ENCODE assay signal across 8 cellular contexts in the genomic region with DNA sequence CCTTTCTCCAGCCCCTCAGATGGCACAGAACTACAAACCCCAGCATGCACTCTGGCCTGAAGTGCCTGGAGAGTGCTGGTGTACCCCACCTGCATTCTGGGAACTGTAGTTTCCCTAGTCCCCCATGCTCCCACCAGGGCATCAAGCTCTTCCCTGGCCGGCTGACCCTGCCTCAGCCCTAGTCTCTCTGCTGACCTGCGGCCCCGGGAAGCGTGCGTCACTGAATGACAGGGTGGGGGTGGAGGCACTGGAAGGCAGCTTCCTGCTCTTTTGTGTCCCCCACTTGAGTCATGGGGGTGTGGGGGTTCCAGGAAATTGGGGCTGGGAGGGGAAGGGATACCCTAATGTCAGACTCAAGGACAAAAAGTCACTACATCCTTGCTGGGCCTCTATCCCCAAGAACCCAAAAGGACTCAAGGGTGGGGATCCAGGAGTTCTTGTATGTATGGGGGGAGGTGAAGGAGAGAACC. TPM values are rescaled to one million over a fixed set of nuclear protein-coding genes. Genes with fewer than 3 reads are reported as not detected.
DNase-seq lines count a peak whose midpoint lies in the region; ATAC-seq and TF ChIP-seq lines count a peak whose summit lies in the region.

No MANE protein-coding gene starts in this region.

- H3K36me3 Mint-ChIP-seq in activated naive CD4-positive, alpha-beta T cell treated with anti-CD3 and anti-CD28 coated beads, Interleukin-2, amount 10 ng/mL, durations not matched to agents 7 days and 5 days: peaks cover 18% of the 10 kb centered on the region
- H3K36me3 Mint-ChIP-seq in glutamatergic neuron (ENCODE audit: unreplicated experiment): peaks cover 20% of the 10 kb centered on the region

- ATAC-seq in HG03135 (IDR thresholded peaks at IDR 0.05; ENCODE audit: unreplicated experiment): no peak

- no peaks in the 10 kb centered on the region for H3K36me3 ChIP-seq in stomach

- peaks cover 26% of the 10 kb centered on the region for H3K9me3 Mint-ChIP-seq in activated naive CD4-positive, alpha-beta T cell treated with anti-CD3 and anti-CD28 coated beads, Interleukin-2, amount 10 ng/mL, durations not matched to agents 7 days and 5 days
- peaks cover 22% of the 10 kb centered on the region for H3K9me3 Mint-ChIP-seq in glutamatergic neuron (ENCODE audit: unreplicated experiment)

- H3K27ac Mint-ChIP-seq in activated naive CD4-positive, alpha-beta T cell treated with anti-CD3 and anti-CD28 coated beads, Interleukin-2, amount 10 ng/mL, durations not matched to agents 7 days and 5 days: no peak overlapping the region
- peak overlapping the region; percentile 68 for H3K27ac Mint-ChIP-seq in glutamatergic neuron (ENCODE audit: unreplicated experiment)

- H3K4me3 Mint-ChIP-seq in activated naive CD4-positive, alpha-beta T cell treated with anti-CD3 and anti-CD28 coated beads, Interleukin-2, amount 10 ng/mL, durations not matched to agents 7 days and 5 days: no peak overlapping the region
- H3K4me3 Mint-ChIP-seq in glutamatergic neuron (ENCODE audit: unreplicated experiment): no peak overlapping the region

- CTCF ChIA-PET in activated naive CD4-positive, alpha-beta T cell treated with anti-CD3 and anti-CD28 coated beads, Interleukin-2, amount 10 ng/mL, durations not matched to agents 7 days and 5 days (lab: Charles Lee): interaction anchor here (1.0 to 4.5 kb wide), 7 partner anchors 12 to 102 kb away, joined by 3 to 29 read pairs (median 4); no protein-coding TSS in a partner anchor

- H3K9me3 ChIP-seq in stomach: peaks cover 7 to 21% (median 14%) of the 10 kb centered on the region in 4 donors

- no peak for TF ChIP-seq POLR2A in stomach (IDR thresholded peaks at IDR 0.05)

- H3K27me3 ChIP-seq in stomach: peaks cover 0 to 31% (median 22%) of the 10 kb centered on the region in 3 donors

- no peak overlapping the region for H3K4me3 ChIP-seq in stomach

- TF ChIP-seq CTCF in glutamatergic neuron (IDR thresholded peaks at IDR 0.05; ENCODE audit: partially characterized antibody, unreplicated experiment) (no peak), stomach (IDR thresholded peaks at IDR 0.05) (no peak)

- H3K27ac ChIP-seq in stomach: peak overlapping the region in 3 of 5 donors; percentile 49 to 62 (median 53)

- TF ChIP-seq EP300 in stomach (IDR thresholded peaks at IDR 0.05): no peak

- peaks cover 55% of the 10 kb centered on the region for H3K4me1 Mint-ChIP-seq in activated naive CD4-positive, alpha-beta T cell treated with anti-CD3 and anti-CD28 coated beads, Interleukin-2, amount 10 ng/mL, durations not matched to agents 7 days and 5 days
- H3K4me1 Mint-ChIP-seq in glutamatergic neuron (ENCODE audit: low read depth, unreplicated experiment): peaks cover 10% of the 10 kb centered on the region

- intact Hi-C loops in stomach (cut with DNase I; ENCODE audit: low total_unique reads): no loop called here

- peaks cover 4 to 31% (median 21%) of the 10 kb centered on the region in 4 donors for H3K4me1 ChIP-seq in stomach

- 31 to 63% (median 48%) methylated on average over 5 of the region's 5 CpGs for WGBS in stomach, 5 donors

- peak; percentile 47 for DNase-seq in activated naive CD4-positive, alpha-beta T cell treated with anti-CD3 and anti-CD28 coated beads, Interleukin-2, amount 10 ng/mL, durations not matched to agents 7 days and 5 days
- no peak for DNase-seq in activated naive CD4-positive, alpha-beta T cell treated with Interleukin-2 at 50 U/mL for 16 hours
- DNase-seq in NCI-H69 (lab: John Stamatoyannopoulos, UW) (peak; percentile 22), glutamatergic neuron (peak; percentile 63), stomach (no peak), ureter (ENCODE audit: low spot score) (no peak), kidney tubule cell (ENCODE audit: low spot score) (no peak)

- peaks cover 40% of the 10 kb centered on the region for H3K27me3 Mint-ChIP-seq in activated naive CD4-positive, alpha-beta T cell treated with anti-CD3 and anti-CD28 coated beads, Interleukin-2, amount 10 ng/mL, durations not matched to agents 7 days and 5 days
- peaks cover 13% of the 10 kb centered on the region for H3K27me3 Mint-ChIP-seq in glutamatergic neuron (ENCODE audit: unreplicated experiment)

RNA-seq across cellular contexts. Expression of gene NOS3, which starts 2.1 kb away (rescaled TPM):
- 0.86 TPM for total RNA-seq in glutamatergic neuron (ENCODE audit: unreplicated experiment)
- 10 to 100 TPM in 3 of 5 donors, 1 to 10 TPM in 2; 6.2 to 45.1 (median 27.7) TPM for total RNA-seq in stomach
- polyA plus RNA-seq in stomach: 1 to 10 TPM; 2.5 to 5.3 (median 4.4) TPM
- total RNA-seq in ureter: 50.7 TPM

RNA-seq across cellular contexts. Expression of gene KCNH2, which starts 14.7 kb away (rescaled TPM):
- total RNA-seq in glutamatergic neuron (ENCODE audit: unreplicated experiment): 73.7 TPM
- total RNA-seq in stomach: 10 to 100 TPM in 2 of 5 donors, 1 to 10 TPM in 3; 4.5 to 77.7 (median 8.8) TPM
- 10 to 100 TPM in 1 of 3 donors, 1 to 10 TPM in 2; 4.0 to 13.4 (median 4.2) TPM for polyA plus RNA-seq in stomach
- total RNA-seq in ureter: 17.7 TPM

RNA-seq across cellular contexts. Expression of gene ATG9B, which starts 31.4 kb away (rescaled TPM):
- total RNA-seq in glutamatergic neuron (ENCODE audit: unreplicated experiment): 9.4 TPM
- 10 to 100 TPM in 1 of 5 donors, under 1 TPM in 1, not detected in 3; 0.55 to 33.0 TPM for total RNA-seq in stomach
- polyA plus RNA-seq in stomach: 10 to 100 TPM in 1 of 3 donors, under 1 TPM in 1, not detected in 1; 0.31 to 17.1 TPM
- total RNA-seq in ureter: 0.55 TPM

RNA-seq across cellular contexts. Expression of gene ABCB8, which starts 35.4 kb away (rescaled TPM):
- total RNA-seq in glutamatergic neuron (ENCODE audit: unreplicated experiment) (57.1 TPM), stomach (10 to 100 TPM; 14.1 to 57.2 (median 33.9) TPM), ureter (32.4 TPM)
- 10 to 100 TPM in 1 of 3 donors, 1 to 10 TPM in 2; 9.5 to 19.1 (median 10.0) TPM for polyA plus RNA-seq in stomach

RNA-seq across cellular contexts. Expression of gene ASIC3, which starts 55.5 kb away (rescaled TPM):
- total RNA-seq in glutamatergic neuron (ENCODE audit: unreplicated experiment): 10.8 TPM
- total RNA-seq in stomach: 10 to 100 TPM in 2 of 5 donors, under 1 TPM in 3; 0.29 to 25.9 (median 0.43) TPM
- 1 to 10 TPM; 2.7 to 4.7 (median 3.7) TPM for polyA plus RNA-seq in stomach
- total RNA-seq in ureter: 0.34 TPM

Comparison
In these comparisons a context has a peak if more than half of its experiments do, and no peak if none do; other contexts are left out.
1. DNase-seq: peak in activated naive CD4-positive, alpha-beta T cell treated with anti-CD3 and anti-CD28 coated beads, Interleukin-2, amount 10 ng/mL, durations not matched to agents 7 days and 5 days (single experiment), NCI-H69 (single experiment) and glutamatergic neuron (single experiment); none in activated naive CD4-positive, alpha-beta T cell treated with Interleukin-2 at 50 U/mL for 16 hours (single experiment), stomach (single experiment), ureter (single experiment) and kidney tubule cell (single experiment).